ENCODE assay signal across 27 cellular contexts in genomic region chr3:106413683-106414082, GRCh38.
DNase-seq lines count a peak whose midpoint lies in the region; TF ChIP-seq lines count a peak whose summit lies in the region.
"Had no signal": no experiment of that assay in that cellular context is flagged by ENCODE, and none has a peak within 500 bp of the region (broad histone marks: within the 10 kb centered on the region; RNA-seq: fewer than 3 reads in every experiment).

No MANE protein-coding gene starts in this region.

- no peak overlapping the region for H3K27ac ChIP-seq in colonic mucosa
- H3K27ac ChIP-seq: 22Rv1; A549; BLaER1; BLaER1 treated with 17β-estradiol and CSF1 and Interleukin-3, amounts not matched to agents 10 nM and 100 nM; C4-2B had no signal

- H3K4me3 ChIP-seq in colonic mucosa = no peak overlapping the region
- H3K4me3 ChIP-seq: A549; BLaER1; BLaER1 treated with 17β-estradiol and CSF1 and Interleukin-3, amounts not matched to agents 10 nM and 100 nM had no signal

- intact Hi-C loops in colonic mucosa (cut with DNase I) = no loop called here

- no peaks in the 10 kb centered on the region for H3K4me1 ChIP-seq in colonic mucosa
- H3K4me1 ChIP-seq: A549; BE2C; BLaER1; BLaER1 treated with 17β-estradiol and CSF1 and Interleukin-3, amounts not matched to agents 10 nM and 100 nM; Caco-2 had no signal

- no peak overlapping the region for H3K9ac ChIP-seq in colonic mucosa (ENCODE audit: low read depth in 2 of 2, low read length in 2 of 2)
- H3K9ac ChIP-seq: BLaER1; BLaER1 treated with 17β-estradiol and CSF1 and Interleukin-3, amounts not matched to agents 10 nM and 100 nM had no signal

- H3K27me3 ChIP-seq in colonic mucosa = no peaks in the 10 kb centered on the region
- H3K27me3 ChIP-seq: BE2C; BLaER1; BLaER1 treated with 17β-estradiol and CSF1 and Interleukin-3, amounts not matched to agents 10 nM and 100 nM had no signal

- peak; percentile 65 for DNase-seq in amniotic epithelial cell (ENCODE audit: low read depth)
- DNase-seq in colonic mucosa = no peak
- DNase-seq: 8988T; ACHN; AML-193; BE2C; C1 segment of cervical spinal cord; Caco-2; Calu3; CD4-positive, alpha-beta memory T cell; CD4-positive, alpha-beta T cell; CD4-positive, CD25-positive, alpha-beta regulatory T cell; CD8-positive, alpha-beta memory T cell; CD8-positive, alpha-beta T cell; COR-L47; DMS 273 treated with DMSO at 0.1 percent for 48 hours; DMS153; DMS53; DMS79; DMS79 treated with DMSO at 0.1 percent for 48 hours; DND-41; EL had no signal

- no peaks in the 10 kb centered on the region for H3K9me3 ChIP-seq in colonic mucosa
- H3K9me3 ChIP-seq: A549, BE2C, BLaER1, Caco-2 had no signal

- H3K36me3 ChIP-seq in colonic mucosa = no peaks in the 10 kb centered on the region
- H3K36me3 ChIP-seq: BE2C; BLaER1; BLaER1 treated with 17β-estradiol and CSF1 and Interleukin-3, amounts not matched to agents 10 nM and 100 nM had no signal

- no peak for TF ChIP-seq CTCF in colonic mucosa (IDR thresholded peaks at IDR 0.05)
